Comparison of ENCODE assay signal across 24 cellular contexts in the genomic region with DNA sequence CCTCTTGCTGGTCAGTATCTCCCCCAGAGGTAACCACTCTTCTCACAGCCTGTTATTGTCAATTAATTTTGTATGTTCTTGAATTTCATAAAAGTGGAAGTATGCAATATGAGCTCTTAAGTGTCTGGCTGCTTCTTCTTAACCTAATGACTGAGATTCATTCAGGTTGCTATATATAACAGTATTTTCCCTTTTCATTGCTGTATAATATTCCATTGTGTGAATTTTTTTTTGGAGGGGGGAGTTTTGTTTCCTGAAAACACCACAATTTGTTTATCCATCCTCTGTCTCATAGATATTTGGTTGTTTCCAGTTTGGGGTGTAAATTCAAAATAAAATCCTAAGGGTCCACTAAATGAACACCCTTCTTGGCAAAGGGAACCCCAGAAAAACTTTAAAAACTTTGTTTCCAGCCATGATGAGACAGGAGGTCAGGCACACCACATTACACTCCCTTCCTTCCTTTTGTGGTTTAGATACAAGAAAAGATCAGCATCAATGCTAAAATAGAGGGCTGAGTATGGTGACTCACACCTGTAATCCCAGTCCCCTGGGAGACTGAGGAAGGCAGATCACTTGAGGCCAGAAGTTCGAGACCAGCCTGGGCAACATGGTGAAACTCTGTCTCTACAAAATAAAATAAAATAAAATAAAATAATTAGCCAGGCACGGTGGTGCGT. TPM values are rescaled to one million over a fixed set of nuclear protein-coding genes. Genes with fewer than 3 reads are reported as not detected.
"Had no signal": no experiment of that assay in that cellular context is flagged by ENCODE, and none has a peak within 500 bp of the region (broad histone marks: within the 10 kb centered on the region; RNA-seq: fewer than 3 reads in every experiment).

No MANE protein-coding gene starts in this region.

- H3K4me1 Mint-ChIP-seq: stimulated activated effector memory CD8-positive, alpha-beta T cell treated with anti-CD3 and anti-CD28 coated beads, Interleukin-12 subunit alpha, Interleukin-12 subunit beta, amount 100 ng/mL, for 72 hours had no signal

- H3K36me3 ChIP-seq: neutrophil, upper lobe of left lung had no signal

- H3K27me3 Mint-ChIP-seq: activated CD4-positive, alpha-beta T cell treated with anti-CD3 and anti-CD28 coated beads, Interleukin-2, amount 10 ng/mL, durations not matched to agents 7 days and 5 days; activated naive CD8-positive, alpha-beta T cell; effector memory CD8-positive, alpha-beta T cell had no signal

- ATAC-seq: activated CD4-positive, CD25-positive, alpha-beta regulatory T cell treated with anti-CD3 and anti-CD28 coated beads, Interleukin-2, amount 50 U/mL, for 24 hours; effector memory CD8-positive, alpha-beta T cell; foreskin keratinocyte; left cardiac atrium; naive thymus-derived CD8-positive, alpha-beta T cell; sciatic nerve had no signal

- H3K27ac Mint-ChIP-seq: activated CD4-positive, alpha-beta T cell treated with anti-CD3 and anti-CD28 coated beads, Interleukin-2, amount 10 ng/mL, durations not matched to agents 7 days and 5 days; activated naive CD8-positive, alpha-beta T cell; effector memory CD8-positive, alpha-beta T cell; stimulated activated effector memory CD8-positive, alpha-beta T cell treated with anti-CD3 and anti-CD28 coated beads, Interleukin-12 subunit alpha, Interleukin-12 subunit beta, amount 100 ng/mL, for 72 hours had no signal

- H3K9me3 Mint-ChIP-seq: effector memory CD8-positive, alpha-beta T cell; naive thymus-derived CD8-positive, alpha-beta T cell; stimulated activated effector memory CD8-positive, alpha-beta T cell treated with anti-CD3 and anti-CD28 coated beads, Interleukin-12 subunit alpha, Interleukin-12 subunit beta, amount 100 ng/mL, for 72 hours had no signal

- H2AFZ ChIP-seq: parathyroid adenoma had no signal

- H3K9ac ChIP-seq: parathyroid adenoma had no signal

- H3K36me3 Mint-ChIP-seq: activated naive CD8-positive, alpha-beta T cell; naive thymus-derived CD8-positive, alpha-beta T cell; stimulated activated effector memory CD8-positive, alpha-beta T cell treated with anti-CD3 and anti-CD28 coated beads, Interleukin-12 subunit alpha, Interleukin-12 subunit beta, amount 100 ng/mL, for 72 hours had no signal

- H3K9me3 ChIP-seq: neutrophil, testis, upper lobe of left lung had no signal

- DNase-seq: activated CD4-positive, alpha-beta T cell treated with anti-CD3 and anti-CD28 coated beads, Interleukin-2, amount 10 ng/mL, durations not matched to agents 7 days and 5 days; activated CD8-positive, alpha-beta memory T cell treated with anti-CD3 and anti-CD28 coated beads for 24 hours; activated gamma-delta T cell treated with Interleukin-2 at 50 U/mL for 16 hours; amygdala; dermis blood vessel endothelial cell; effector memory CD8-positive, alpha-beta T cell; foreskin keratinocyte; hippocampal formation; left cardiac atrium; mesenchymal stem cell; naive thymus-derived CD8-positive, alpha-beta T cell; stimulated activated CD4-positive, alpha-beta T cell treated with anti-CD3 and anti-CD28 coated beads, Interleukin-4, amount 100 ng/mL, for 1 hour; testis; upper lobe of left lung had no signal

- H3K4me3 Mint-ChIP-seq: activated CD4-positive, alpha-beta T cell treated with anti-CD3 and anti-CD28 coated beads, Interleukin-2, amount 10 ng/mL, durations not matched to agents 7 days and 5 days; activated naive CD8-positive, alpha-beta T cell; effector memory CD8-positive, alpha-beta T cell; naive thymus-derived CD8-positive, alpha-beta T cell; stimulated activated effector memory CD8-positive, alpha-beta T cell treated with anti-CD3 and anti-CD28 coated beads, Interleukin-12 subunit alpha, Interleukin-12 subunit beta, amount 100 ng/mL, for 72 hours had no signal

- H3K4me2 ChIP-seq: smooth muscle cell had no signal

- H3K4me3 ChIP-seq: smooth muscle cell, testis, upper lobe of left lung had no signal

- H3K4me1 ChIP-seq: foreskin keratinocyte, parathyroid adenoma, testis, upper lobe of left lung had no signal

- H3K27ac ChIP-seq: foreskin keratinocyte, neutrophil, parathyroid adenoma, testis, upper lobe of left lung had no signal

- H3K79me2 ChIP-seq: parathyroid adenoma had no signal

- H3K27me3 ChIP-seq: foreskin keratinocyte, neutrophil, testis, upper lobe of left lung had no signal

RNA-seq across cellular contexts. Expression of gene DAO, which starts 4.1 kb away (rescaled TPM):
- total RNA-seq: activated CD4-positive, alpha-beta T cell treated with anti-CD3 and anti-CD28 coated beads, Interleukin-2, amount 10 ng/mL, durations not matched to agents 7 days and 5 days; cardiac septum; foreskin keratinocyte; left cardiac atrium; lower leg skin; naive thymus-derived CD8-positive, alpha-beta T cell; sciatic nerve; smooth muscle cell; T-helper 2 cell treated with Interferon-gamma antibody and Interleukin-4, amounts not matched to agents 100 ng/mL and 5 ng/mL, for 36 hours; upper lobe of left lung had no signal
